ENCODE assay signal across 30 cellular contexts in the genomic region with DNA sequence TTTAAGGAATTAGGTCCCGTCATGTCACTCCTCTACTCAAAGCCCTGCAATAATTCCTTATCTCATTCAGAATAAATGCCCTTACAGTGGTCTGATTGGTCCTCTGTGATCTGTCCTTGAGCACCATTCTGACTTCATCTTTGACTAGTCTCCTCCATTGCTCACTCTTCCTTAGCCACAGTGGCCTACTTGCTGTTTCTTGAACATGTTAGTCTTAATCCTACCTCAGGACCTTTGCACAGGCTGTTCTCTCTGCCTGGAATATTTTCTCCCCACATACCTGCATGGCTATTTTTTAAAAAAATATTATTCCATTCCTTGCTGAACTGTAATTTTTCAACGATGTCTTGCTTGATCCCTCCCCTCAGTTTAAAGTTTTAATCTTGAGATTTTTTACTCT.
"Had no signal": no experiment of that assay in that cellular context is flagged by ENCODE, and none has a peak within 500 bp of the region (broad histone marks: within the 10 kb centered on the region; RNA-seq: fewer than 3 reads in every experiment).

No MANE protein-coding gene starts in this region.

- H3K4me1 Mint-ChIP-seq: activated naive CD4-positive, alpha-beta T cell treated with anti-CD3 and anti-CD28 coated beads, Interleukin-2, amount 10 ng/mL, durations not matched to agents 7 days and 5 days had no signal

- DNase-seq: activated CD4-positive, alpha-beta memory T cell treated with anti-CD3 and anti-CD28 coated beads for 36 hours; activated CD4-positive, alpha-beta T cell treated with anti-CD3 and anti-CD28 coated beads for 4 hours; activated CD4-positive, CD25-positive, alpha-beta regulatory T cell; activated effector memory CD4-positive, alpha-beta T cell treated with anti-CD3 and anti-CD28 coated beads, Interleukin-2, amount 50 U/mL, for 16 hours; activated naive CD4-positive, alpha-beta T cell treated with anti-CD3 and anti-CD28 coated beads, Interleukin-2, amount 10 ng/mL, durations not matched to agents 7 days and 5 days; activated T-cell treated with anti-CD3 and anti-CD28 coated beads, Interleukin-2, amount 50 U/mL, for 72 hours; anterior cingulate cortex; cerebellar nuclear complex; colonic mucosa; dorsolateral prefrontal cortex; effector memory CD4-positive, alpha-beta T cell; left cardiac atrium; left ventricle myocardium superior; naive thymus-derived CD8-positive, alpha-beta T cell; occipital lobe; psoas muscle; stimulated activated CD4-positive, alpha-beta T cell treated with anti-CD3 and anti-CD28 coated beads, Interleukin-1b, Interleukin-23, amount 100 ng/mL, for 48 hours; stimulated activated CD4-positive, alpha-beta T cell treated with anti-CD3 and anti-CD28 coated beads, Interleukin-4, amount 100 ng/mL, for 4 hours; stimulated activated CD8-positive, alpha-beta memory T cell treated with anti-CD3 and anti-CD28 coated beads, Interleukin-4, amount 100 ng/mL, for 48 hours; stomach; T-cell; thyroid gland; upper lobe of left lung had no signal

- H2AFZ ChIP-seq: hepatocyte, neural progenitor cell, parathyroid adenoma had no signal

- H3K9me3 ChIP-seq: colonic mucosa, psoas muscle, stomach, thyroid gland, upper lobe of left lung, vagina had no signal

- H3K4me3 ChIP-seq: colonic mucosa, dorsolateral prefrontal cortex, hepatocyte, neural progenitor cell, psoas muscle, smooth muscle cell, stomach, thyroid gland, upper lobe of left lung, vagina had no signal

- H3K36me3 ChIP-seq: colonic mucosa, neural progenitor cell, stomach, thyroid gland, upper lobe of left lung, vagina had no signal

- H3K79me2 ChIP-seq: hepatocyte, parathyroid adenoma had no signal

- H3K4me1 ChIP-seq: neural progenitor cell, parathyroid adenoma had no signal

- H3K4me3 Mint-ChIP-seq: activated CD4-positive, alpha-beta memory T cell treated with anti-CD3 and anti-CD28 coated beads for 36 hours; activated naive CD4-positive, alpha-beta T cell treated with anti-CD3 and anti-CD28 coated beads, Interleukin-2, amount 10 ng/mL, durations not matched to agents 7 days and 5 days; activated T-cell treated with anti-CD3 and anti-CD28 coated beads, Interleukin-2, amount 50 U/mL, for 72 hours; mesothelial cell of epicardium; naive thymus-derived CD8-positive, alpha-beta T cell; neural progenitor cell; stimulated activated memory B cell treated with anti-CD40 and anti-IgM and Interleukin-4, amounts not matched to agents 10 μg/mL and 1 μg/mL and 100 μg/mL, for 72 hours; T-cell had no signal

- ATAC-seq: activated T-cell treated with anti-CD3 and anti-CD28 coated beads, Interleukin-2, amount 50 U/mL, for 72 hours; left cardiac atrium; left ventricle myocardium superior; naive thymus-derived CD8-positive, alpha-beta T cell; psoas muscle; stimulated activated memory B cell treated with anti-CD40 and anti-IgM and Interleukin-4, amounts not matched to agents 10 μg/mL and 1 μg/mL and 100 μg/mL, for 72 hours; T-cell had no signal

- H3K27ac ChIP-seq: colonic mucosa, hepatocyte, neural progenitor cell, parathyroid adenoma, psoas muscle, stomach, thyroid gland, upper lobe of left lung, vagina had no signal

- H3K27me3 ChIP-seq: colonic mucosa, dorsolateral prefrontal cortex, hepatocyte, neural progenitor cell, stomach, thyroid gland, upper lobe of left lung, vagina had no signal

- H3K4me2 ChIP-seq: hepatocyte, neural progenitor cell, smooth muscle cell had no signal

- H3K36me3 Mint-ChIP-seq: activated CD4-positive, alpha-beta memory T cell treated with anti-CD3 and anti-CD28 coated beads for 36 hours; activated naive CD4-positive, alpha-beta T cell treated with anti-CD3 and anti-CD28 coated beads, Interleukin-2, amount 10 ng/mL, durations not matched to agents 7 days and 5 days; mesothelial cell of epicardium; naive thymus-derived CD8-positive, alpha-beta T cell; neural progenitor cell; stimulated activated memory B cell treated with anti-CD40 and anti-IgM and Interleukin-4, amounts not matched to agents 10 μg/mL and 1 μg/mL and 100 μg/mL, for 72 hours; T-cell had no signal

- H3K9me3 Mint-ChIP-seq: activated CD4-positive, alpha-beta memory T cell treated with anti-CD3 and anti-CD28 coated beads for 36 hours; activated naive CD4-positive, alpha-beta T cell treated with anti-CD3 and anti-CD28 coated beads, Interleukin-2, amount 10 ng/mL, durations not matched to agents 7 days and 5 days; naive thymus-derived CD8-positive, alpha-beta T cell; neural progenitor cell; stimulated activated memory B cell treated with anti-CD40 and anti-IgM and Interleukin-4, amounts not matched to agents 10 μg/mL and 1 μg/mL and 100 μg/mL, for 72 hours; T-cell had no signal

- H3K9ac ChIP-seq: neural progenitor cell, parathyroid adenoma had no signal

- H3K27me3 Mint-ChIP-seq: stimulated activated memory B cell treated with anti-CD40 and anti-IgM and Interleukin-4, amounts not matched to agents 10 μg/mL and 1 μg/mL and 100 μg/mL, for 72 hours; T-cell had no signal

- H3K27ac Mint-ChIP-seq: activated CD4-positive, alpha-beta memory T cell treated with anti-CD3 and anti-CD28 coated beads for 36 hours; activated naive CD4-positive, alpha-beta T cell treated with anti-CD3 and anti-CD28 coated beads, Interleukin-2, amount 10 ng/mL, durations not matched to agents 7 days and 5 days; activated T-cell treated with anti-CD3 and anti-CD28 coated beads, Interleukin-2, amount 50 U/mL, for 72 hours; mesothelial cell of epicardium; neural progenitor cell; stimulated activated memory B cell treated with anti-CD40 and anti-IgM and Interleukin-4, amounts not matched to agents 10 μg/mL and 1 μg/mL and 100 μg/mL, for 72 hours had no signal
